Comparison of ENCODE assay signal across 9 cellular contexts in the genomic region with DNA sequence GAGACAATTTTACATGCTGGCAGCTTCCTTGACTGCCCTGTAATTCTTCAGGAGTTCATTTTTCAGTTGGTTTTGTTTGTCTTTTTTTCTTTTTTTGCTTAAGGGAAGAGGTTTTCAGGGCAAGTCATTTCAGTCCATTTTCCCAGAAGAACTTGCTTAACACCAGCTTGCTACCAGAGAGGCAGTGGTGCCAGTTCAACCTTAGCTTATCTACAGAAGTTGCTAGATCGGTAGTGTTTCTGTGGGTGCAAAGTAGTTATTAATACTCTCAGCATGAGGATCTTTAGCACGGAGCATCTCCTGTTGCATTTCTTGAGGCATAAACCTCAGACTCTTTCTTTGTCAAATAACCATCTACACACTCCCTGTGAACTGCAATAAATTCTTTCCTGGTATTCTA. TPM values are rescaled to one million over a fixed set of nuclear protein-coding genes. Genes with fewer than 3 reads are reported as not detected.
DNase-seq lines count a peak whose midpoint lies in the region; ATAC-seq and TF ChIP-seq lines count a peak whose summit lies in the region.
"Had no signal": no experiment of that assay in that cellular context is flagged by ENCODE, and none has a peak within 500 bp of the region (broad histone marks: within the 10 kb centered on the region; RNA-seq: fewer than 3 reads in every experiment).

No MANE protein-coding gene starts in this region.

- H3K27me3 ChIP-seq in Caco-2 (replicated peaks; ENCODE audit: control insufficient read depth, insufficient read depth, low read length) (no peaks in the 10 kb centered on the region), MM.1S (replicated peaks; ENCODE audit: insufficient read depth, low read length) (no peaks in the 10 kb centered on the region), neural progenitor cell (peaks cover 87% of the 10 kb centered on the region)

- CTCF ChIA-PET in Caco-2 (lab: Charles Lee), result no interaction called here

- H3K4me2 ChIP-seq in MM.1S (ENCODE audit: low read depth, low read length) (0 out of 2 replicates have a peak overlapping the region, but pooled peaks have one; percentile 51), neural progenitor cell (peak overlapping the region; percentile 81)

- H3K9me3 Mint-ChIP-seq in Caco-2 (ENCODE audit: unreplicated experiment) (peaks cover 9% of the 10 kb centered on the region), neural progenitor cell (peaks cover 4% of the 10 kb centered on the region)

- intact Hi-C loops in Caco-2 (cut with micrococcal nuclease; ENCODE audit: unreplicated experiment), result no loop called here

- H3K9me3 ChIP-seq in Caco-2, result no peaks in the 10 kb centered on the region; the same call in 1 of the 2 replicates
- no peaks in the 10 kb centered on the region for H3K9me3 ChIP-seq in MM.1S (replicated peaks; ENCODE audit: insufficient read depth, low read length)
- H3K9me3 ChIP-seq in neural progenitor cell (ENCODE audit: low read depth), result no peaks in the 10 kb centered on the region

- H3K9ac ChIP-seq in MM.1S (ENCODE audit: low read length), result no peak overlapping the region
- no peak overlapping the region for H3K9ac ChIP-seq in neural progenitor cell

- H3K36me3 ChIP-seq in Caco-2 (ENCODE audit: control insufficient read depth, insufficient read depth, low read length) (no peaks in the 10 kb centered on the region), MM.1S (replicated peaks; ENCODE audit: insufficient read depth, low read length) (no peaks in the 10 kb centered on the region), neural progenitor cell (no peaks in the 10 kb centered on the region)

- ATAC-seq in GM19351 (IDR thresholded peaks at IDR 0.05; ENCODE audit: unreplicated experiment), result no peak
- no peak for ATAC-seq in GM18907 (IDR thresholded peaks at IDR 0.05; ENCODE audit: unreplicated experiment)
- ATAC-seq in HG03342 (IDR thresholded peaks at IDR 0.05; ENCODE audit: unreplicated experiment), result no peak

- POLR2A ChIA-PET in Caco-2 (lab: Charles Lee), result no interaction called here

- H3K27ac ChIP-seq in MM.1S (ENCODE audit: low read length) (no peak overlapping the region), neural progenitor cell (no peak overlapping the region)

- H2AFZ ChIP-seq in MM.1S (ENCODE audit: low read length), result peak overlapping the region; percentile 93; the same call in 1 of the 2 replicates
- H2AFZ ChIP-seq in neural progenitor cell (replicated peaks), result no peak overlapping the region

- no peaks in the 10 kb centered on the region for H3K79me2 ChIP-seq in MM.1S (ENCODE audit: low read length)
- no peaks in the 10 kb centered on the region for H3K79me2 ChIP-seq in neural progenitor cell (ENCODE audit: low read depth)

- H3K27ac Mint-ChIP-seq in Caco-2 (ENCODE audit: unreplicated experiment) (no peak overlapping the region), neural progenitor cell (peak overlapping the region; percentile 40)

- H3K4me1 ChIP-seq in Caco-2 (no peaks in the 10 kb centered on the region), MM.1S (ENCODE audit: low read length) (no peaks in the 10 kb centered on the region), neural progenitor cell (no peaks in the 10 kb centered on the region)

- TSS peak; percentile 46 for BruUV-seq in Caco-2 (replicated peaks; lab: Mats Ljungman, UMichigan)

- no peak overlapping the region for H3K4me3 ChIP-seq in Caco-2 (ENCODE audit: low read depth, low read length)
- no peak overlapping the region for H3K4me3 ChIP-seq in MM.1S (ENCODE audit: low read length)
- no peak overlapping the region for H3K4me3 ChIP-seq in choroid plexus epithelial cell (ENCODE audit: low read depth, low read length)
- H3K4me3 ChIP-seq in neural progenitor cell, result peak overlapping the region; percentile 77

- H4K20me1 ChIP-seq in MM.1S (ENCODE audit: insufficient read depth, low read length) (no peaks in the 10 kb centered on the region), neural progenitor cell (ENCODE audit: low read depth) (no peaks in the 10 kb centered on the region)

- no peaks in the 10 kb centered on the region for H3K9me2 ChIP-seq in MM.1S (replicated peaks; ENCODE audit: insufficient read depth, low read length)

- H3K27me3 Mint-ChIP-seq in Caco-2 (ENCODE audit: insufficient read depth, unreplicated experiment) (peaks cover 3% of the 10 kb centered on the region), neural progenitor cell (ENCODE audit: insufficient read depth, low read depth) (peaks cover 6% of the 10 kb centered on the region)

- H3K36me3 Mint-ChIP-seq in Caco-2 (ENCODE audit: insufficient read depth, unreplicated experiment), result no peaks in the 10 kb centered on the region
- no peaks in the 10 kb centered on the region for H3K36me3 Mint-ChIP-seq in neural progenitor cell

- peak overlapping the region; percentile 82 for H3K4me3 Mint-ChIP-seq in Caco-2 (ENCODE audit: unreplicated experiment)
- H3K4me3 Mint-ChIP-seq in neural progenitor cell, result peak overlapping the region; percentile 97

- TF ChIP-seq CTCF in Caco-2 (IDR thresholded peaks at IDR 0.05; ENCODE audit: insufficient read depth in 1 of 2, low read depth in 1 of 2, low read length in 1 of 2, severe bottlenecking in 1 of 2, unreplicated experiment in 1 of 2) (no peak), MM.1S (IDR thresholded peaks at IDR 0.05; ENCODE audit: low read length) (no peak), choroid plexus epithelial cell (conservative IDR thresholded peaks at IDR 0.05; ENCODE audit: low read depth, low read length) (no peak), neural progenitor cell (IDR thresholded peaks at IDR 0.05) (no peak)

- H3K4me1 Mint-ChIP-seq in Caco-2 (ENCODE audit: low read depth, unreplicated experiment), result no peaks in the 10 kb centered on the region
- peaks cover 7% of the 10 kb centered on the region for H3K4me1 Mint-ChIP-seq in neural progenitor cell

- H3F3A ChIP-seq in MM.1S (ENCODE audit: insufficient read depth, low read length) (0 out of 2 replicates have a peak, but pooled peaks cover 4% of the 10 kb centered on the region), neural progenitor cell (ENCODE audit: low read depth) (no peaks in the 10 kb centered on the region)

- DNase-seq in Caco-2 (no peak), MM.1S (no peak), choroid plexus epithelial cell (ENCODE audit: low read depth) (peak; percentile 4), neural progenitor cell (ENCODE audit: low spot score) (no peak)
- no peak for DNase-seq in stimulated activated CD4-positive, alpha-beta T cell treated with anti-CD3 and anti-CD28 coated beads, Interleukin-2, amount 100 ng/mL, for 48 hours
- DNase-seq: NCI-H510A treated with DMSO at 0.1 percent for 48 hours had no signal

RNA-seq across cellular contexts. Expression of a gene that starts 1.1 kb away (rescaled TPM):
- total RNA-seq in Caco-2 (2022) (2.1 and 4.0 TPM in 2 replicates), neural progenitor cell (ENCODE audit: low replicate concordance) (5.0 and 5.8 TPM in 2 replicates)
